Comparison of ENCODE assay signal across 20 cellular contexts in genomic region chr1:200310824-200311223, GRCh38.
"Had no signal": no experiment of that assay in that cellular context is flagged by ENCODE, and none has a peak within 500 bp of the region (broad histone marks: within the 10 kb centered on the region; RNA-seq: fewer than 3 reads in every experiment).

No MANE protein-coding gene starts in this region.

- H3K4me3 ChIP-seq: MG63 had no signal

- H3K9me3 Mint-ChIP-seq: activated naive CD4-positive, alpha-beta T cell treated with anti-CD3 and anti-CD28 coated beads for 36 hours; activated T-cell treated with anti-CD3 and anti-CD28 coated beads, Interleukin-2, amount 50 U/mL, for 24 hours; activated T-helper 17 cell treated with anti-CD3 and anti-CD28 coated beads, Interleukin-2, amount 50 U/mL, for 72 hours; central memory CD8-positive, alpha-beta T cell had no signal

- ATAC-seq: activated CD4-positive, alpha-beta T cell treated with anti-CD3 and anti-CD28 coated beads for 36 hours; activated CD8-positive, alpha-beta memory T cell treated with anti-CD3 and anti-CD28 coated beads, Interleukin-2, amount 10 ng/mL, durations not matched to agents 7 days and 5 days; activated T-helper 17 cell treated with anti-CD3 and anti-CD28 coated beads, Interleukin-2, amount 50 U/mL, for 72 hours; T-helper 17 cell had no signal

- H3K27me3 ChIP-seq: MG63 had no signal

- DNase-seq: activated CD4-positive, alpha-beta T cell treated with anti-CD3 and anti-CD28 coated beads for 36 hours; activated CD8-positive, alpha-beta memory T cell treated with anti-CD3 and anti-CD28 coated beads, Interleukin-2, amount 10 ng/mL, durations not matched to agents 7 days and 5 days; activated gamma-delta T cell; activated naive CD4-positive, alpha-beta T cell treated with anti-CD3 and anti-CD28 coated beads for 36 hours; activated T-cell treated with anti-CD3 and anti-CD28 coated beads, Interleukin-2, amount 50 U/mL, for 24 hours; amygdala; MG63; NCI-H1105 treated with DMSO at 0.1 percent for 48 hours; NCI-H1436 treated with DMSO at 0.1 percent for 48 hours; NCI-H187; NCI-H2081 treated with DMSO at 0.1 percent for 48 hours; NCI-H446; NCI-H524; SIG-M5; T-helper 17 cell; T-helper 9 cell had no signal

- H3K36me3 Mint-ChIP-seq: activated CD8-positive, alpha-beta memory T cell treated with anti-CD3 and anti-CD28 coated beads, Interleukin-2, amount 10 ng/mL, durations not matched to agents 7 days and 5 days; activated naive CD8-positive, alpha-beta T cell; brain had no signal

- H3K27ac Mint-ChIP-seq: activated CD4-positive, alpha-beta T cell treated with anti-CD3 and anti-CD28 coated beads for 36 hours; activated CD8-positive, alpha-beta memory T cell treated with anti-CD3 and anti-CD28 coated beads, Interleukin-2, amount 10 ng/mL, durations not matched to agents 7 days and 5 days; activated naive CD4-positive, alpha-beta T cell treated with anti-CD3 and anti-CD28 coated beads for 36 hours; activated naive CD8-positive, alpha-beta T cell; activated T-cell treated with anti-CD3 and anti-CD28 coated beads, Interleukin-2, amount 50 U/mL, for 24 hours; activated T-helper 17 cell treated with anti-CD3 and anti-CD28 coated beads, Interleukin-2, amount 50 U/mL, for 72 hours; brain; T-helper 17 cell had no signal

- H3K36me3 ChIP-seq: MG63 had no signal

- H3K9me3 ChIP-seq: MG63 had no signal

- H3K4me3 Mint-ChIP-seq: activated CD4-positive, alpha-beta T cell treated with anti-CD3 and anti-CD28 coated beads for 36 hours; activated CD8-positive, alpha-beta memory T cell treated with anti-CD3 and anti-CD28 coated beads, Interleukin-2, amount 10 ng/mL, durations not matched to agents 7 days and 5 days; activated naive CD4-positive, alpha-beta T cell treated with anti-CD3 and anti-CD28 coated beads for 36 hours; activated naive CD8-positive, alpha-beta T cell; activated T-cell treated with anti-CD3 and anti-CD28 coated beads, Interleukin-2, amount 50 U/mL, for 24 hours; activated T-helper 17 cell treated with anti-CD3 and anti-CD28 coated beads, Interleukin-2, amount 50 U/mL, for 72 hours; brain; central memory CD8-positive, alpha-beta T cell; T-helper 17 cell had no signal
